19 cellular contexts compared by ENCODE assay signal in the genomic region with DNA sequence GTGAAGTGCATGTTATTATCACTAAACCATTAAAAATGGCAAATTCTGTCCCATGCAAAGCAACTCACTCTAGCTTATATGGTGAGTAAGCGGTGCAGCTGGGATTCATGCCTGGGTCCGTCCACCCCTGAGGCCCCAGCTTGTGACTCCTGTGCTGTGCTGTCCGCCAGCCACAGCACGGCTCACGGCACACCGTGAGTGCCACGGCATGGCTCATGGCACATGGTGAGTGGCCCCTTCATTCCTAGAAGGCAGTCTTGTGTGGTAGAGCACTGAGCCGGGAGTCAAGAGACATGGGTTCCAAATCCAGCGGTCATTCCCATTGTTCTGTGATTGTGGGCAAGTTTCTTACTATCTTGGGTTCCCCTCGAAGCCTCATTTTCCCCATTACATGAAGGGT. TPM values are rescaled to one million over a fixed set of nuclear protein-coding genes. Genes with fewer than 3 reads are reported as not detected.
DNase-seq lines count a peak whose midpoint lies in the region; TF ChIP-seq lines count a peak whose summit lies in the region.
"Had no signal": no experiment of that assay in that cellular context is flagged by ENCODE, and none has a peak within 500 bp of the region (broad histone marks: within the 10 kb centered on the region; RNA-seq: fewer than 3 reads in every experiment).

No MANE protein-coding gene starts in this region.

- no peaks in the 10 kb centered on the region for H3K36me3 ChIP-seq in Karpas-422 (ENCODE audit: insufficient read depth, low read length)
- no peaks in the 10 kb centered on the region for H3K36me3 ChIP-seq in esophagus muscularis mucosa
- no peaks in the 10 kb centered on the region for H3K36me3 ChIP-seq in neuronal stem cell (replicated peaks in 1 of 2; ENCODE audit: control insufficient read depth in 2 of 2, insufficient read depth in 2 of 2, low read length in 2 of 2)
- H3K36me3 ChIP-seq in suprapubic skin = no peaks in the 10 kb centered on the region
- no peaks in the 10 kb centered on the region for H3K36me3 ChIP-seq in effector memory CD4-positive, alpha-beta T cell (ENCODE audit: control insufficient read depth, insufficient read depth, low read length)
- H3K36me3 ChIP-seq: BLaER1, Peyer's patch had no signal

- no peaks in the 10 kb centered on the region for H3K9me3 ChIP-seq in Karpas-422 (ENCODE audit: low read length)
- H3K9me3 ChIP-seq in esophagus muscularis mucosa = no peaks in the 10 kb centered on the region
- no peaks in the 10 kb centered on the region for H3K9me3 ChIP-seq in neuronal stem cell (replicated peaks in 1 of 2; ENCODE audit: control insufficient read depth in 2 of 2, insufficient read depth in 1 of 2, low read depth in 1 of 2, low read length in 2 of 2)
- H3K9me3 ChIP-seq in suprapubic skin = no peaks in the 10 kb centered on the region
- H3K9me3 ChIP-seq in effector memory CD4-positive, alpha-beta T cell (ENCODE audit: control insufficient read depth, low read length) = no peaks in the 10 kb centered on the region
- H3K9me3 ChIP-seq: BLaER1, Caco-2, Peyer's patch had no signal

- H3K9ac ChIP-seq in Karpas-422 (ENCODE audit: low read length) (no peak overlapping the region), neuronal stem cell (ENCODE audit: low read depth, low read length, poor library complexity) (no peak overlapping the region)
- H3K9ac ChIP-seq: BLaER1, KMS-11 had no signal

- intact Hi-C loops in esophagus muscularis mucosa (cut with DNase I) = no loop called here

- H3K27ac ChIP-seq in Karpas-422 (ENCODE audit: low read length) = no peak overlapping the region
- peak overlapping the region; percentile 85 to 90 (median 87) for H3K27ac ChIP-seq in esophagus muscularis mucosa (replicated peaks in 1 of 4)
- no peak overlapping the region for H3K27ac ChIP-seq in neuronal stem cell (replicated peaks; ENCODE audit: low read length)
- no peak overlapping the region for H3K27ac ChIP-seq in suprapubic skin
- H3K27ac ChIP-seq in effector memory CD4-positive, alpha-beta T cell (ENCODE audit: insufficient read depth, low read length, poor library complexity, severe bottlenecking) = no peak overlapping the region
- H3K27ac ChIP-seq: BLaER1, HL-60, KMS-11, Peyer's patch had no signal

- DNase-seq in Karpas-422 (peak; percentile 36), esophagus muscularis mucosa (ENCODE audit: extremely low spot score) (no peak), neuronal stem cell (ENCODE audit: low spot score) (no peak), suprapubic skin (ENCODE audit: low spot score in 2 of 2) (peak; percentile 24 to 30), pons (ENCODE audit: low spot score) (no peak), epidermal melanocyte (ENCODE audit: insufficient read length, low spot score) (no peak)
- DNase-seq in effector memory CD4-positive, alpha-beta T cell = no peak
- DNase-seq: CD4-positive, alpha-beta memory T cell; DND-41; GOT3; HCEC 1CT; NCI-H1105; NCI-H524 treated with DMSO at 0.1 percent for 48 hours; NCI-H82 had no signal

- no peak overlapping the region for H3K4ac ChIP-seq in neuronal stem cell (ENCODE audit: low read length)

- no peak overlapping the region for H3K23ac ChIP-seq in neuronal stem cell (ENCODE audit: low read depth, low read length, poor library complexity)

- no peaks in the 10 kb centered on the region for H3K4me1 ChIP-seq in Karpas-422 (ENCODE audit: low read length)
- peaks cover 43 to 80% (median 65%) of the 10 kb centered on the region in 4 donors for H3K4me1 ChIP-seq in esophagus muscularis mucosa
- peaks cover 4 to 12% of the 10 kb centered on the region in 2 donors for H3K4me1 ChIP-seq in neuronal stem cell (ENCODE audit: control insufficient read depth in 2 of 2, insufficient read depth in 1 of 2, low read depth in 1 of 2, low read length in 2 of 2)
- H3K4me1 ChIP-seq in suprapubic skin = peaks cover 12% of the 10 kb centered on the region
- H3K4me1 ChIP-seq in effector memory CD4-positive, alpha-beta T cell (ENCODE audit: control insufficient read depth, insufficient read depth, low read length, poor library complexity, severe bottlenecking) = peaks cover 4% of the 10 kb centered on the region
- H3K4me1 ChIP-seq: Caco-2 had no signal

- H3K14ac ChIP-seq in neuronal stem cell (ENCODE audit: low read length) = peak overlapping the region; percentile 91

- no peaks in the 10 kb centered on the region for H3K79me1 ChIP-seq in neuronal stem cell (ENCODE audit: low read depth, low read length)

- no peak overlapping the region for H2BK120ac ChIP-seq in neuronal stem cell (ENCODE audit: low read depth, low read length)

- H2BK15ac ChIP-seq in neuronal stem cell (ENCODE audit: low read length) = no peak overlapping the region

- no peaks in the 10 kb centered on the region for H4K20me1 ChIP-seq in Karpas-422 (ENCODE audit: insufficient read depth, low read depth, low read length)
- H4K20me1 ChIP-seq: BLaER1 had no signal

- H2AK5ac ChIP-seq in neuronal stem cell (ENCODE audit: low read depth, low read length) = peak overlapping the region; percentile 57

- no peak for TF ChIP-seq CTCF in esophagus muscularis mucosa (IDR thresholded peaks at IDR 0.05)
- no peak for TF ChIP-seq CTCF in suprapubic skin (IDR thresholded peaks at IDR 0.05)

- no peaks in the 10 kb centered on the region for H3K27me3 ChIP-seq in Karpas-422 (ENCODE audit: low read length)
- no peaks in the 10 kb centered on the region for H3K27me3 ChIP-seq in esophagus muscularis mucosa
- H3K27me3 ChIP-seq in neuronal stem cell (ENCODE audit: control insufficient read depth in 3 of 3, insufficient read depth in 3 of 3, low read depth in 1 of 3, low read length in 3 of 3) = no peaks in the 10 kb centered on the region
- no peaks in the 10 kb centered on the region for H3K27me3 ChIP-seq in suprapubic skin
- no peaks in the 10 kb centered on the region for H3K27me3 ChIP-seq in effector memory CD4-positive, alpha-beta T cell (replicated peaks; ENCODE audit: control insufficient read depth, insufficient read depth, low read length, poor library complexity, severe bottlenecking)
- H3K27me3 ChIP-seq: BLaER1, Peyer's patch had no signal

- no peak overlapping the region for H2BK5ac ChIP-seq in neuronal stem cell (ENCODE audit: low read length)

- TF ChIP-seq EP300 in esophagus muscularis mucosa (IDR thresholded peaks at IDR 0.05) (no peak), suprapubic skin (IDR thresholded peaks at IDR 0.05) (no peak)

- no peaks in the 10 kb centered on the region for H3K79me2 ChIP-seq in Karpas-422 (ENCODE audit: low read length)

- no peak overlapping the region for H3K4me2 ChIP-seq in Karpas-422 (ENCODE audit: low read depth, low read length, poor library complexity, severe bottlenecking)
- H3K4me2 ChIP-seq in neuronal stem cell (ENCODE audit: insufficient read depth, low read length, poor library complexity, severe bottlenecking) = no peak overlapping the region
- H3K4me2 ChIP-seq: BLaER1, KMS-11 had no signal

- H2BK12ac ChIP-seq in neuronal stem cell (ENCODE audit: low read length) = no peak overlapping the region

- no peaks in the 10 kb centered on the region for H3K9me2 ChIP-seq in Karpas-422 (replicated peaks; ENCODE audit: insufficient read depth, low read length)

- no peak overlapping the region for H2AFZ ChIP-seq in Karpas-422 (ENCODE audit: low read length)
- no peak overlapping the region for H2AFZ ChIP-seq in neuronal stem cell (ENCODE audit: low read length)

- peak overlapping the region; percentile 44 for H3K18ac ChIP-seq in neuronal stem cell (ENCODE audit: low read length)

- H4K8ac ChIP-seq in neuronal stem cell (ENCODE audit: low read depth, low read length) = no peak overlapping the region

- H3K4me3 ChIP-seq in Karpas-422 (ENCODE audit: low read length) (no peak overlapping the region), esophagus muscularis mucosa (no peak overlapping the region), neuronal stem cell (ENCODE audit: low read length in 2 of 2) (peak overlapping the region in 1 of 2 donors; percentile 50), suprapubic skin (no peak overlapping the region)
- H3K4me3 ChIP-seq in effector memory CD4-positive, alpha-beta T cell (ENCODE audit: insufficient read depth, low read depth, low read length, poor library complexity, severe bottlenecking) = no peak overlapping the region
- H3K4me3 ChIP-seq: BLaER1, Peyer's patch had no signal

- TF ChIP-seq POLR2A in esophagus muscularis mucosa (IDR thresholded peaks at IDR 0.05; ENCODE audit: low read depth) (no peak), suprapubic skin (IDR thresholded peaks at IDR 0.05) (no peak)

- WGBS in esophagus muscularis mucosa = 98% methylated on average over 10 of the region's 10 CpGs
- no CpG with 5 or more reads among the region's 10 CpGs for WGBS in neuronal stem cell (ENCODE audit: extremely low coverage in 2 of 2, insufficient read length in 2 of 2, insufficient replicate concordance in 1 of 2), 2 donors
- WGBS in suprapubic skin = 92% methylated on average over 10 of the region's 10 CpGs

- H4K91ac ChIP-seq in neuronal stem cell (ENCODE audit: low read depth, low read length, poor library complexity) = no peak overlapping the region

RNA-seq across cellular contexts. Expression of gene RGS3, which starts 18.8 kb away (rescaled TPM):
- total RNA-seq in Karpas-422 (2014; rRNA removed; shearing (Covaris generic); ENCODE audit: low replicate concordance) = 1.3 and 5.0 TPM in 2 replicates
- total RNA-seq in esophagus muscularis mucosa (100 to 1,000 TPM in 1 of 4 donors, 10 to 100 TPM in 3; 37.3 to 121 (median 68.5) TPM), suprapubic skin (10 to 100 TPM; 11.0 to 18.8 (median 16.0) TPM)
- polyA plus RNA-seq in neuronal stem cell (2013, experiment 1 of 2) = 26.4 TPM
- polyA plus RNA-seq in neuronal stem cell (2013, experiment 2 of 2) = 26.2 TPM

Comparison
In these comparisons a context has a peak if more than half of its experiments do, and no peak if none do; other contexts are left out.
1. DNase-seq: peak in Karpas-422 (single experiment) and suprapubic skin (2 of 2); none in esophagus muscularis mucosa (single experiment), neuronal stem cell (single experiment), effector memory CD4-positive, alpha-beta T cell (0 of 3), pons (single experiment) and epidermal melanocyte (single experiment).
2. H3K27ac ChIP-seq: peak in esophagus muscularis mucosa (4 of 4); none in Karpas-422 (single experiment), neuronal stem cell (single experiment), suprapubic skin (single experiment) and effector memory CD4-positive, alpha-beta T cell (single experiment).